22 cellular contexts compared by ENCODE assay signal in the genomic region with DNA sequence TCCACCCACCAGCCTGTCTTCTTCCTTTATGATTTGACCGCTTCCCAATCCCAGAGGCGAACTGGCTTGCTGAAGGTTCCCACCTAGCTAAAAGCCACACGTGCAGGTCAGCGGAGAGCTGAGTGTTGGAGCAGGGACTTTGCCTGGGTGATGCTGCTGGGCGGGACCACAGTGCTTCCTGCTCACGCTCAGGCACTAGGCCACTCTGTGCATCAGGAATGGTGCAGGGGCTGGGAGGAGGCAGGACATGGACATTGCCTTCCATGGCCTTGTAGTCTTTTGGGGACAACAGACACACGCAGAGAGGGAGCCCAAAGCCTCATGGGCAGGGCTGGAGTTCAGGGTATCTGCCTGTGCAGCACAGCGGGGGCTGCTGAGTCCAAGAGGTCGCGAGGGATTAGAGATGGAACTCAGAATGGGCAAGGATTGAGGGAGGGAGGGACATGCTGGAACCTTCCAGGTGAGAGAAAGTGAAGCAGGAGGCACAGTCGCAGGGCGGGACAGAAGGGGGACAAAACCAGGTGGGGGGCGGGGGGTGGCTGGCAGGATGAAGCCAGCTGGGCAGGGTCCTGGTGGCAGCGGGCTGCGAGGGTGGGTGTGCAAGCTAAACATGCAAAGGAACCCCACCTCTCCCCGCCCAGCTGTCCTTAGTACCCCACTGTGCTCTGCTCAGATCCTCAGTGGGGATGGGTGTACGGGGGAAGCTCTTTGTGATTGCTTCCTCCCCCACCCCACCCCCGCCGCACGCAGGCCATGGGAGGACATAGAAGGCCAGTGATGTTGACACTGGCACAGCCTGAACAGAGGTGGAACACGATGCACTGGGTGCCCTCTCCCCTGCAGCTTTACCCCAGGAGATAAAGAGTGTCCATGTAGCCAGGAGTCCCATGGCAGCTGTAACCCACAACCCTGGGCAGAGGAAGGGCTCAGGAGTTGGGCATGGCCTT.
"Had no signal": no experiment of that assay in that cellular context is flagged by ENCODE, and none has a peak within 500 bp of the region (broad histone marks: within the 10 kb centered on the region; RNA-seq: fewer than 3 reads in every experiment).

No MANE protein-coding gene starts in this region.

- H3K36me3 ChIP-seq: brain microvascular endothelial cell, left lung, neutrophil, tibial nerve, vagina had no signal

- H3K9me3 Mint-ChIP-seq: activated naive CD4-positive, alpha-beta T cell treated with anti-CD3 and anti-CD28 coated beads, Interleukin-2, amount 10 ng/mL, durations not matched to agents 7 days and 5 days; central memory CD8-positive, alpha-beta T cell had no signal

- H3K27ac ChIP-seq: brain microvascular endothelial cell, coronary artery, left lung, neutrophil, parathyroid adenoma, tibial nerve, vagina had no signal

- ATAC-seq: left lung had no signal

- H3K4me1 Mint-ChIP-seq: activated naive CD4-positive, alpha-beta T cell treated with anti-CD3 and anti-CD28 coated beads, Interleukin-2, amount 10 ng/mL, durations not matched to agents 7 days and 5 days; central memory CD8-positive, alpha-beta T cell had no signal

- H3K27me3 ChIP-seq: brain microvascular endothelial cell, left lung, tibial nerve, vagina had no signal

- H3K4me3 ChIP-seq: coronary artery, left lung, tibial nerve, vagina had no signal

- H3K4me3 Mint-ChIP-seq: activated naive CD4-positive, alpha-beta T cell treated with anti-CD3 and anti-CD28 coated beads, Interleukin-2, amount 10 ng/mL, durations not matched to agents 7 days and 5 days; central memory CD8-positive, alpha-beta T cell had no signal

- DNase-seq: activated CD4-positive, alpha-beta T cell treated with anti-CD3 and anti-CD28 coated beads, Interleukin-2, amount 50 U/mL, for 1 hour; activated CD4-positive, CD25-positive, alpha-beta regulatory T cell treated with anti-CD3 and anti-CD28 coated beads, Interleukin-2, amount 50 U/mL, for 72 hours; activated CD8-positive, alpha-beta memory T cell treated with anti-CD3 and anti-CD28 coated beads for 24 hours; activated CD8-positive, alpha-beta memory T cell treated with anti-CD3 and anti-CD28 coated beads, Interleukin-2, amount 50 U/mL, for 48 hours; activated effector memory CD4-positive, alpha-beta T cell treated with Interleukin-2 at 50 U/mL for 16 hours; activated naive CD4-positive, alpha-beta T cell treated with anti-CD3 and anti-CD28 coated beads, Interleukin-2, amount 10 ng/mL, durations not matched to agents 7 days and 5 days; activated T-cell treated with anti-CD3 and anti-CD28 coated beads, Interleukin-2, amount 50 U/mL, for 48 hours; aorta; brain microvascular endothelial cell; erythroblast; foreskin melanocyte; glutamatergic neuron; hippocampal formation; islet precursor cell; left lung; stimulated activated naive CD4-positive, alpha-beta T cell treated with Interleukin-2 at 50 U/mL for 16 hours had no signal

- H3K9me3 ChIP-seq: left lung, neutrophil, tibial nerve, vagina had no signal

- H3K4me1 ChIP-seq: left lung, parathyroid adenoma, vagina had no signal

- H3K36me3 Mint-ChIP-seq: activated naive CD4-positive, alpha-beta T cell treated with anti-CD3 and anti-CD28 coated beads, Interleukin-2, amount 10 ng/mL, durations not matched to agents 7 days and 5 days had no signal

- H3K27ac Mint-ChIP-seq: activated naive CD4-positive, alpha-beta T cell treated with anti-CD3 and anti-CD28 coated beads, Interleukin-2, amount 10 ng/mL, durations not matched to agents 7 days and 5 days had no signal
